In the genomic region with DNA sequence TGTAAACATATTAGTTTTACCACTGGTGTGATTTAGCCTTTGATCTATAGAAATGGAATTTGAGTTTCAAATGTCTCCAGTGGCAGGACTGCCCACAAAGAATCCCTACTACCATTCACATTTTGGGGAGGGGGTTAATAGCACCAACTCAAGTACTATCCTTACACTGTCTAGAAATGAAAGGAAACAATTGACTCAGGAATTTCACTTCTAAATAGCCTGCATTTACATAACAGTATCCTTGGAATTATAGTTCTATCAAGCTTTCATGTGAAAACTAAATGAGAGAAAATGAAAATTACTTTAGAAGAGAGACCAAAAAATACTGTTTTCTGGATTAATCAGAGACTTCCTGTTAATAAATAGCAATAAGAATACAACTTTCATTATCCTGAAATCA, we compare ENCODE assay signal across 3 cellular contexts.
"Had no signal": no experiment of that assay in that cellular context is flagged by ENCODE, and none has a peak within 500 bp of the region (broad histone marks: within the 10 kb centered on the region; RNA-seq: fewer than 3 reads in every experiment).

No MANE protein-coding gene starts in this region.

- DNase-seq: GDM1, GF-D8 had no signal

- ATAC-seq: GM12878 had no signal

- H3K4me3 ChIP-seq: GM12878 had no signal
